Comparison of ENCODE assay signal across 9 cellular contexts in the genomic region with DNA sequence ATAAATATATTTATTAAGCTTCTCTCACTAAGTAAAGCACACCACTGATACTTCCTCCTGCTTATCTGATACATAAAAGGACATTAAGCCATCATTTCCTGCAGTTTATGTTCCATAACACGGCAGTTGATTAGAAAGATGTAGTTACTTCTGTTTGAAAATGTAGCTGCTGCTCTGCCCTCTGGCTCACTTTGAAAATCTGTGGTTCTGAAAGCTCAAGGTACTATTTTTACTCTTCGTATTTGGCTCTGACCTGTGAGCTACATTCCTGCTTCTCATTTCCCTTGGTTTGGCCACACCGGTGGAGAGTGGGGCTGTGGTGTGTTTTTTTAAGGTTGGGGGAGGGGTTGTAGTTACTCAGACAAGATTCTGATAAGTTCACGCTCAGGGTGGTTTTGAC. TPM values are rescaled to one million over a fixed set of nuclear protein-coding genes. Genes with fewer than 3 reads are reported as not detected.
DNase-seq lines count a peak whose midpoint lies in the region; ATAC-seq lines count a peak whose summit lies in the region.
"Had no signal": no experiment of that assay in that cellular context is flagged by ENCODE, and none has a peak within 500 bp of the region (broad histone marks: within the 10 kb centered on the region; RNA-seq: fewer than 3 reads in every experiment).

No MANE protein-coding gene starts in this region.

- ATAC-seq in Right ventricle myocardium inferior (peak; percentile 89), HG03066 (IDR thresholded peaks at IDR 0.05; ENCODE audit: low read depth, unreplicated experiment) (peak; percentile 96), sciatic nerve (no peak)

- DNase-seq in Right ventricle myocardium inferior (ENCODE audit: missing footprints) (no peak), cardiac septum (ENCODE audit: low spot score) (no peak), astrocyte of the hippocampus (ENCODE audit: low read depth, low spot score) (peak; percentile 43), ecto neural progenitor cell (ENCODE audit: low spot score) (no peak), sciatic nerve (ENCODE audit: low spot score) (no peak), ureter (ENCODE audit: low spot score) (no peak), NCI-H2227 (lab: John Stamatoyannopoulos, UW; ENCODE audit: unreplicated experiment) (no peak)
- DNase-seq: NCI-H1436 had no signal

- intact Hi-C loops in Right ventricle myocardium inferior (cut with DNase I) (no loop called here), cardiac septum (cut with DNase I) (no loop called here), sciatic nerve (cut with DNase I) (no loop called here)

RNA-seq across cellular contexts. Expression of a gene that starts 12.8 kb away (rescaled TPM):
- total RNA-seq in Right ventricle myocardium inferior = 3,032 TPM
- total RNA-seq in cardiac septum = 4,176 TPM
- 16.3 TPM for total RNA-seq in sciatic nerve
- 3.9 TPM for total RNA-seq in ureter

Comparison
In these comparisons a context has a peak if more than half of its experiments do, and no peak if none do; other contexts are left out.
1. RNA of a gene that starts 12.8 kb away (total RNA-seq): 4,176 TPM in cardiac septum (single experiment) and 3,032 TPM in Right ventricle myocardium inferior (single experiment); 16.3 TPM in sciatic nerve (single experiment) and 3.9 TPM in ureter (single experiment); every median in the first group is over 100 times any median in the second.